19 cellular contexts compared by ENCODE assay signal in the genomic region with DNA sequence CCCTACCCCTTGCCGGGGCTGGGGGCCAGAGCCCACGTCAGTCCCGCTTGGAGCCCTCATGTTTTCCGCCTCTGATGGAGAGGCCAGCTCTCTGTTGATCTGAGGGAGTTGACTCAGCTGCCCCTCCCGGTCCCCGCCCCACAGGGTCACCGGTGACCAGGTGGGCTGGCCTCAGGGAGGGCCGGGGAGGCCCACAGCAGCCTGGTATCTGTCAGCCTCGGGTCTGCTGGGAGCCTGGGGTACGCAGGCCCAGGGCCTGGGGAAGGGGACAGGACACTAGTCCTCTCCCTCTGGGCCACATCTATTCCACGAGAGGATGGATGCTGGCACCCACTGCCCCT.
"Had no signal": no experiment of that assay in that cellular context is flagged by ENCODE, and none has a peak within 500 bp of the region (broad histone marks: within the 10 kb centered on the region; RNA-seq: fewer than 3 reads in every experiment).

No MANE protein-coding gene starts in this region.

- H3K4me1 Mint-ChIP-seq: activated CD8-positive, alpha-beta memory T cell treated with anti-CD3 and anti-CD28 coated beads, Interleukin-2, amount 10 ng/mL, durations not matched to agents 7 days and 5 days; immature natural killer cell had no signal

- H3K27ac Mint-ChIP-seq: activated CD8-positive, alpha-beta memory T cell treated with anti-CD3 and anti-CD28 coated beads, Interleukin-2, amount 10 ng/mL, durations not matched to agents 7 days and 5 days; activated T-cell treated with anti-CD3 and anti-CD28 coated beads, Interleukin-2, amount 50 U/mL, for 24 hours; immature natural killer cell; natural killer cell treated with Interleukin-12 subunit alpha and Interleukin-12 subunit beta and Interleukin-15 and Interleukin-18, amount 100 ng/mL, for 72 hours had no signal

- DNase-seq: activated CD4-positive, alpha-beta T cell treated with anti-CD3 and anti-CD28 coated beads, Interleukin-2, amount 50 U/mL, for 48 hours; activated CD4-positive, CD25-positive, alpha-beta regulatory T cell treated with anti-CD3 and anti-CD28 coated beads, Interleukin-2, amount 50 U/mL, for 72 hours; activated CD8-positive, alpha-beta memory T cell treated with anti-CD3 and anti-CD28 coated beads, Interleukin-2, amount 10 ng/mL, durations not matched to agents 7 days and 5 days; activated effector memory CD4-positive, alpha-beta T cell treated with anti-CD3 and anti-CD28 coated beads, Interleukin-2, amount 50 U/mL, for 16 hours; activated T-cell treated with anti-CD3 and anti-CD28 coated beads, Interleukin-2, amount 50 U/mL, for 24 hours; amniotic stem cell; cortex of kidney; effector memory CD4-positive, alpha-beta T cell; immature natural killer cell; lower lobe of right lung; stimulated activated CD4-positive, alpha-beta T cell treated with anti-CD3 and anti-CD28 coated beads, Interleukin-2, amount 100 ng/mL, for 48 hours; stimulated activated CD8-positive, alpha-beta memory T cell treated with anti-CD3 and anti-CD28 coated beads, Interleukin-4, amount 100 ng/mL, for 48 hours; stomach had no signal

- H3K4me3 ChIP-seq: lower lobe of right lung, stomach, thoracic aorta had no signal

- H3K9me3 Mint-ChIP-seq: activated naive CD4-positive, alpha-beta T cell treated with anti-CD3 and anti-CD28 coated beads, Interleukin-2, amount 50 U/mL, for 72 hours; activated T-cell treated with anti-CD3 and anti-CD28 coated beads, Interleukin-2, amount 50 U/mL, for 24 hours; central memory CD8-positive, alpha-beta T cell; natural killer cell treated with Interleukin-12 subunit alpha and Interleukin-12 subunit beta and Interleukin-15 and Interleukin-18, amount 100 ng/mL, for 72 hours had no signal

- H3K27ac ChIP-seq: epithelial cell of prostate, lower lobe of right lung, thoracic aorta had no signal

- H3K36me3 ChIP-seq: lower lobe of right lung, stomach, thoracic aorta had no signal

- H3K36me3 Mint-ChIP-seq: activated CD8-positive, alpha-beta memory T cell treated with anti-CD3 and anti-CD28 coated beads, Interleukin-2, amount 10 ng/mL, durations not matched to agents 7 days and 5 days; activated naive CD4-positive, alpha-beta T cell treated with anti-CD3 and anti-CD28 coated beads, Interleukin-2, amount 50 U/mL, for 72 hours; brain; immature natural killer cell; natural killer cell treated with Interleukin-12 subunit alpha and Interleukin-12 subunit beta and Interleukin-15 and Interleukin-18, amount 100 ng/mL, for 72 hours had no signal

- H3K27me3 ChIP-seq: stomach had no signal

- H3K4me3 Mint-ChIP-seq: activated CD8-positive, alpha-beta memory T cell treated with anti-CD3 and anti-CD28 coated beads, Interleukin-2, amount 10 ng/mL, durations not matched to agents 7 days and 5 days; activated T-cell treated with anti-CD3 and anti-CD28 coated beads, Interleukin-2, amount 50 U/mL, for 24 hours; central memory CD8-positive, alpha-beta T cell; immature natural killer cell; natural killer cell treated with Interleukin-12 subunit alpha and Interleukin-12 subunit beta and Interleukin-15 and Interleukin-18, amount 100 ng/mL, for 72 hours had no signal

- H3K9me3 ChIP-seq: lower lobe of right lung, stomach, thoracic aorta had no signal

- H3K27me3 Mint-ChIP-seq: activated CD8-positive, alpha-beta memory T cell treated with anti-CD3 and anti-CD28 coated beads, Interleukin-2, amount 10 ng/mL, durations not matched to agents 7 days and 5 days; activated T-cell treated with anti-CD3 and anti-CD28 coated beads, Interleukin-2, amount 50 U/mL, for 24 hours; central memory CD8-positive, alpha-beta T cell had no signal
